In the genomic region with DNA sequence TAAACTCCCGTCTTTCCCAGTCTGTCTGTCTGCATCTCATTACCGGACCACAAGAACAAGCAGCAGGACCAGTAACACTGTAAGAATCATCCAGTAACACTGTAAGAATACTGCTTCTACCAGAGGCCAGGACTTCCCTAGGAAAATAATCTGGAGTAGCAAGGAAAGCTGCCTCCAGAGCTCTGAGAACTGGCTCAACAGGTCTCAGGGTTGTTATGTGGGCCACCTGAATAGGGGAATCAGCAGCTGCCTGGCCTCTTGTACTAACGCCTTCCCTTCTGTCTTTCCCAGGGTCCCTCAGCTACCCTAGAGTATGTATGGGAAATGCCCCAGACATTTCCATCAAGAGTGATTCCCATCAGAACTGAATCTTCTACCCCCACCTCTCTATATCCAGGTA, we compare ENCODE assay signal across 1 cellular context.
TF ChIP-seq lines count a peak whose summit lies in the region.

No MANE protein-coding gene starts in this region.

TF ChIP-seq in WTC11, 78 proteins besides CTCF, POLR2A, EP300 and RAD21:
- TF ChIP-seq, protein P1, sequence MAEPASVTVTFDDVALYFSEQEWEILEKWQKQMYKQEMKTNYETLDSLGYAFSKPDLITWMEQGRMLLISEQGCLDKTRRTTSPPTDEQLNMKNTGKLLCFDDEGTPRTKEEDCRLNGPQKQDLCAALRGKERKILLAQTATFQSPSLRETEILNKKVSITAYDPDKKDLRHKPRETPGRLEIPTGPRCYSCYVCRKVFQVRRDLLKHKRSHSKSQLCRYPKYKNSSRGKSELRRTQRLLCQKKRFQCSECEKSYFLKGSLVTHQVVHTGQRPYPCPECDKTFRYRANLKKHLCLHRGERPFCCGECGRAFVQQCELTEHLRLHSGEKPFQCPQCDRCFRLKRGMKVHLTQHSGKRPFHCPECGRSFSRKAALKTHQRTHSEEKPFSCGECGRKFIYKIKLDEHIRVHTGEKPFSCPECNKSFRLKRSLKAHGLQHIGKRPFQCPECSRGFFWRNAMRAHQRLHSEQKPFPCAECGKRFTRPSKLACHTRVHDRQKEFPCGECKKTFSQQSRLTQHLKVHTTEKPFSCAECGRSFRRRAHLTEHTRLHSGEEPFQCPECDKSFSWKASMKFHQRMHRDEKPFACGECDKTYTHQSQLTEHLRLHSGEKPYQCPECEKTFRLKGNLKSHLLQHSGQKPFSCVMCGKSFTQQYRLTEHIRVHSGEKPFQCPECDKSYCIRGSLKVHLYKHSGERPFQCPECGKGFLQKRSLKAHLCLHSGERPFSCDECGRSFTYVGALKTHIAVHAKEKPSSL (CRISPR knock-in tag; conservative IDR thresholded peaks at IDR 0.05): no peak
- TF ChIP-seq ETV6 (CRISPR knock-in tag; IDR thresholded peaks at IDR 0.05) (no peak), ZNF263 (CRISPR knock-in tag; IDR thresholded peaks at IDR 0.05; ENCODE audit: low read depth) (no peak), HMGA2 (CRISPR knock-in tag; IDR thresholded peaks at IDR 0.05) (no peak), ZNF121 (CRISPR knock-in tag; IDR thresholded peaks at IDR 0.05) (no peak), TEAD4 (CRISPR knock-in tag; IDR thresholded peaks at IDR 0.05) (no peak), IRF2 (CRISPR knock-in tag; IDR thresholded peaks at IDR 0.05; ENCODE audit: borderline replicate concordance, low read depth) (no peak), NR2C2 (CRISPR knock-in tag; IDR thresholded peaks at IDR 0.05) (no peak), NR3C1 (CRISPR knock-in tag; conservative IDR thresholded peaks at IDR 0.05; ENCODE audit: low read depth) (no peak), ZNF671 (CRISPR knock-in tag; IDR thresholded peaks at IDR 0.05) (no peak), ZNF416 (CRISPR knock-in tag; IDR thresholded peaks at IDR 0.05) (no peak)
- TF ChIP-seq, protein P2, sequence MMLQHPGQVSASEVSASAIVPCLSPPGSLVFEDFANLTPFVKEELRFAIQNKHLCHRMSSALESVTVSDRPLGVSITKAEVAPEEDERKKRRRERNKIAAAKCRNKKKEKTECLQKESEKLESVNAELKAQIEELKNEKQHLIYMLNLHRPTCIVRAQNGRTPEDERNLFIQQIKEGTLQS (CRISPR knock-in tag; conservative IDR thresholded peaks at IDR 0.05): no peak
- TF ChIP-seq, protein P3, sequence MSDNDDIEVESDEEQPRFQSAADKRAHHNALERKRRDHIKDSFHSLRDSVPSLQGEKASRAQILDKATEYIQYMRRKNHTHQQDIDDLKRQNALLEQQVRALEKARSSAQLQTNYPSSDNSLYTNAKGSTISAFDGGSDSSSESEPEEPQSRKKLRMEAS (CRISPR knock-in tag; IDR thresholded peaks at IDR 0.05): no peak
- TF ChIP-seq, protein P4, sequence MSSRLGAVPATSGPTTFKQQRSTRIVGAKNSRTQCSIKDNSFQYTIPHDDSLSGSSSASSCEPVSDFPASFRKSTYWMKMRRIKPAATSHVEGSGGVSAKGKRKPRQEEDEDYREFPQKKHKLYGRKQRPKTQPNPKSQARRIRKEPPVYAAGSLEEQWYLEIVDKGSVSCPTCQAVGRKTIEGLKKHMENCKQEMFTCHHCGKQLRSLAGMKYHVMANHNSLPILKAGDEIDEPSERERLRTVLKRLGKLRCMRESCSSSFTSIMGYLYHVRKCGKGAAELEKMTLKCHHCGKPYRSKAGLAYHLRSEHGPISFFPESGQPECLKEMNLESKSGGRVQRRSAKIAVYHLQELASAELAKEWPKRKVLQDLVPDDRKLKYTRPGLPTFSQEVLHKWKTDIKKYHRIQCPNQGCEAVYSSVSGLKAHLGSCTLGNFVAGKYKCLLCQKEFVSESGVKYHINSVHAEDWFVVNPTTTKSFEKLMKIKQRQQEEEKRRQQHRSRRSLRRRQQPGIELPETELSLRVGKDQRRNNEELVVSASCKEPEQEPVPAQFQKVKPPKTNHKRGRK (CRISPR knock-in tag; IDR thresholded peaks at IDR 0.05; ENCODE audit: borderline replicate concordance): no peak
- TF ChIP-seq, protein P5, sequence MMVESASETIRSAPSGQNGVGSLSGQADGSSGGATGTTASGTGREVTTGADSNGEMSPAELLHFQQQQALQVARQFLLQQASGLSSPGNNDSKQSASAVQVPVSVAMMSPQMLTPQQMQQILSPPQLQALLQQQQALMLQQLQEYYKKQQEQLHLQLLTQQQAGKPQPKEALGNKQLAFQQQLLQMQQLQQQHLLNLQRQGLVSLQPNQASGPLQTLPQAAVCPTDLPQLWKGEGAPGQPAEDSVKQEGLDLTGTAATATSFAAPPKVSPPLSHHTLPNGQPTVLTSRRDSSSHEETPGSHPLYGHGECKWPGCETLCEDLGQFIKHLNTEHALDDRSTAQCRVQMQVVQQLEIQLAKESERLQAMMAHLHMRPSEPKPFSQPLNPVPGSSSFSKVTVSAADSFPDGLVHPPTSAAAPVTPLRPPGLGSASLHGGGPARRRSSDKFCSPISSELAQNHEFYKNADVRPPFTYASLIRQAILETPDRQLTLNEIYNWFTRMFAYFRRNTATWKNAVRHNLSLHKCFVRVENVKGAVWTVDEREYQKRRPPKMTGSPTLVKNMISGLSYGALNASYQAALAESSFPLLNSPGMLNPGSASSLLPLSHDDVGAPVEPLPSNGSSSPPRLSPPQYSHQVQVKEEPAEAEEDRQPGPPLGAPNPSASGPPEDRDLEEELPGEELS (CRISPR knock-in tag; IDR thresholded peaks at IDR 0.05): no peak
